Comparison of ENCODE assay signal across 26 cellular contexts in genomic region chr10:47113907-47114500, GRCh38.
"Had no signal": no experiment of that assay in that cellular context is flagged by ENCODE, and none has a peak within 500 bp of the region (broad histone marks: within the 10 kb centered on the region; RNA-seq: fewer than 3 reads in every experiment).

No MANE protein-coding gene starts in this region.

- H3K27me3 ChIP-seq: left lung, ovary, sigmoid colon, tibial artery, upper lobe of left lung had no signal

- H3K9me3 ChIP-seq: left lung, ovary, psoas muscle, sigmoid colon, stomach, tibial artery, upper lobe of left lung had no signal

- DNase-seq: effector memory CD4-positive, alpha-beta T cell; erythroblast; hypothalamus; kidney; left lung; mammary epithelial cell; naive thymus-derived CD8-positive, alpha-beta T cell; nephron progenitor cell; nucleus accumbens; ovary; posterior cingulate gyrus; psoas muscle; right cardiac atrium; sigmoid colon; stimulated activated CD4-positive, alpha-beta T cell treated with anti-CD3 and anti-CD28 coated beads, Interleukin-2, amount 100 ng/mL, for 24 hours; stimulated activated CD4-positive, alpha-beta T cell treated with anti-CD3 and anti-CD28 coated beads, Interleukin-4, amount 100 ng/mL, for 24 hours; stimulated activated naive CD4-positive, alpha-beta T cell treated with Interleukin-2 at 50 U/mL for 16 hours; stomach; tibial artery had no signal

- H3K4me3 Mint-ChIP-seq: dendritic cell treated with granulocyte-macrophage colony-stimulating factor and Interleukin-4, amounts not matched to agents 40 ng/mL and 50 ng/mL, for 4 days; naive thymus-derived CD8-positive, alpha-beta T cell; nephron progenitor cell; stimulated activated effector memory CD8-positive, alpha-beta T cell treated with anti-CD3 and anti-CD28 coated beads, Interleukin-12 subunit alpha, Interleukin-12 subunit beta, amount 100 ng/mL, for 72 hours had no signal

- H3K27me3 Mint-ChIP-seq: naive thymus-derived CD8-positive, alpha-beta T cell had no signal

- H3K4me3 ChIP-seq: left lung, ovary, psoas muscle, sigmoid colon, stomach, tibial artery, upper lobe of left lung had no signal

- H3K36me3 Mint-ChIP-seq: naive thymus-derived CD8-positive, alpha-beta T cell; stimulated activated effector memory CD8-positive, alpha-beta T cell treated with anti-CD3 and anti-CD28 coated beads, Interleukin-12 subunit alpha, Interleukin-12 subunit beta, amount 100 ng/mL, for 72 hours had no signal

- H3K27ac ChIP-seq: left lung, ovary, psoas muscle, sigmoid colon, stomach, tibial artery, upper lobe of left lung had no signal

- H3K36me3 ChIP-seq: left lung, ovary, sigmoid colon, stomach, tibial artery, upper lobe of left lung had no signal

- H3K9me3 Mint-ChIP-seq: dendritic cell treated with granulocyte-macrophage colony-stimulating factor and Interleukin-4, amounts not matched to agents 40 ng/mL and 50 ng/mL, for 4 days; naive thymus-derived CD8-positive, alpha-beta T cell; nephron progenitor cell; stimulated activated effector memory CD8-positive, alpha-beta T cell treated with anti-CD3 and anti-CD28 coated beads, Interleukin-12 subunit alpha, Interleukin-12 subunit beta, amount 100 ng/mL, for 72 hours had no signal

- H3K4me1 ChIP-seq: left lung, psoas muscle, stomach, upper lobe of left lung had no signal

- H3K4me1 Mint-ChIP-seq: nephron progenitor cell; stimulated activated effector memory CD8-positive, alpha-beta T cell treated with anti-CD3 and anti-CD28 coated beads, Interleukin-12 subunit alpha, Interleukin-12 subunit beta, amount 100 ng/mL, for 72 hours had no signal

- ATAC-seq: left lung; naive thymus-derived CD8-positive, alpha-beta T cell; psoas muscle; right cardiac atrium had no signal

- H3K27ac Mint-ChIP-seq: dendritic cell treated with granulocyte-macrophage colony-stimulating factor and Interleukin-4, amounts not matched to agents 40 ng/mL and 50 ng/mL, for 4 days; naive thymus-derived CD8-positive, alpha-beta T cell; nephron progenitor cell; stimulated activated effector memory CD8-positive, alpha-beta T cell treated with anti-CD3 and anti-CD28 coated beads, Interleukin-12 subunit alpha, Interleukin-12 subunit beta, amount 100 ng/mL, for 72 hours had no signal

- FAIRE-seq: colon, endometrium, frontal cortex, kidney, urothelium cell line had no signal
